Comparison of ENCODE assay signal across 25 cellular contexts in the genomic region with DNA sequence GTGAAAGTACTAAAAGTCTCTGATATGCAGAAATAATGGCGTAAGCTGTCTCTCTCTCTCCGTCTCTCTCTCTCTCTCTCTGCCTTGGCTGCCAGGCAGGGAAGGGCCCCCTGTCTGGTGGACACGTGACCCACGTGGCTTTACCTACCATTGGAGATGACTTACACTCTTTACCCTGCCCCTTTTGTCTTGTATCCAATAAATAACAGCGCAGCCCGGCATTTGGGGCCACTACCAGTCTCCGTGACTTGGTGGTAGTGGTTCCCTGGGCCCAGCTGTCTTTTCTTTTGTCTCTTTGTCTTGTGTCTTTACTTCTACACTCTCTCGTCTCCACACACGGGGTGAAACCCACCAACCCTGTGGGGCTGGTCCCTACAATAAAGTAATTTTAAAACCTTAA. TPM values are rescaled to one million over a fixed set of nuclear protein-coding genes. Genes with fewer than 3 reads are reported as not detected.
"Had no signal": no experiment of that assay in that cellular context is flagged by ENCODE, and none has a peak within 500 bp of the region (broad histone marks: within the 10 kb centered on the region; RNA-seq: fewer than 3 reads in every experiment).

No MANE protein-coding gene starts in this region.

- H3K27ac Mint-ChIP-seq: dendritic cell treated with granulocyte-macrophage colony-stimulating factor and Interleukin-4, amounts not matched to agents 40 ng/mL and 50 ng/mL, for 4 days; effector memory CD8-positive, alpha-beta T cell; endodermal cell had no signal

- H3K27me3 ChIP-seq: colonic mucosa, esophagus squamous epithelium, gastrocnemius medialis, left lung had no signal

- H3K9me3 Mint-ChIP-seq: dendritic cell treated with granulocyte-macrophage colony-stimulating factor and Interleukin-4, amounts not matched to agents 40 ng/mL and 50 ng/mL, for 4 days; effector memory CD8-positive, alpha-beta T cell; endodermal cell had no signal

- H3K4me1 ChIP-seq: colonic mucosa, esophagus squamous epithelium, left lung, lower lobe of right lung had no signal

- H3K4me3 Mint-ChIP-seq: dendritic cell treated with granulocyte-macrophage colony-stimulating factor and Interleukin-4, amounts not matched to agents 40 ng/mL and 50 ng/mL, for 4 days; effector memory CD8-positive, alpha-beta T cell; endodermal cell had no signal

- DNase-seq: colonic mucosa; cortex of kidney; effector CD8-positive, alpha-beta T cell; effector memory CD8-positive, alpha-beta T cell; endodermal cell; erythroblast; esophagus squamous epithelium; foreskin fibroblast; foreskin melanocyte; gastrocnemius medialis; glutamatergic neuron; heart right ventricle; hippocampal formation; left cardiac atrium; left lung; left ventricle myocardium superior; lower lobe of right lung; mesenchymal stem cell; midbrain; naive B cell had no signal

- H3K4me1 Mint-ChIP-seq: endodermal cell had no signal

- H3K36me3 ChIP-seq: colonic mucosa, esophagus squamous epithelium, gastrocnemius medialis, heart right ventricle, left lung, lower lobe of right lung had no signal

- H3K27ac ChIP-seq: colonic mucosa, epithelial cell of prostate, esophagus squamous epithelium, gastrocnemius medialis, heart right ventricle, left lung, lower lobe of right lung had no signal

- H3K9me3 ChIP-seq: colonic mucosa, esophagus squamous epithelium, gastrocnemius medialis, heart right ventricle, left lung, lower lobe of right lung had no signal

- H3K4me3 ChIP-seq: colonic mucosa, esophagus squamous epithelium, gastrocnemius medialis, heart right ventricle, left lung, lower lobe of right lung had no signal

RNA-seq across cellular contexts. Expression of gene TMEM40, which starts 12.2 kb away (rescaled TPM):
- total RNA-seq: colonic mucosa, endodermal cell, glomerular endothelial cell, lung microvascular endothelial cell, myocyte had no signal
